ENCODE assay signal across 8 cellular contexts in the genomic region with DNA sequence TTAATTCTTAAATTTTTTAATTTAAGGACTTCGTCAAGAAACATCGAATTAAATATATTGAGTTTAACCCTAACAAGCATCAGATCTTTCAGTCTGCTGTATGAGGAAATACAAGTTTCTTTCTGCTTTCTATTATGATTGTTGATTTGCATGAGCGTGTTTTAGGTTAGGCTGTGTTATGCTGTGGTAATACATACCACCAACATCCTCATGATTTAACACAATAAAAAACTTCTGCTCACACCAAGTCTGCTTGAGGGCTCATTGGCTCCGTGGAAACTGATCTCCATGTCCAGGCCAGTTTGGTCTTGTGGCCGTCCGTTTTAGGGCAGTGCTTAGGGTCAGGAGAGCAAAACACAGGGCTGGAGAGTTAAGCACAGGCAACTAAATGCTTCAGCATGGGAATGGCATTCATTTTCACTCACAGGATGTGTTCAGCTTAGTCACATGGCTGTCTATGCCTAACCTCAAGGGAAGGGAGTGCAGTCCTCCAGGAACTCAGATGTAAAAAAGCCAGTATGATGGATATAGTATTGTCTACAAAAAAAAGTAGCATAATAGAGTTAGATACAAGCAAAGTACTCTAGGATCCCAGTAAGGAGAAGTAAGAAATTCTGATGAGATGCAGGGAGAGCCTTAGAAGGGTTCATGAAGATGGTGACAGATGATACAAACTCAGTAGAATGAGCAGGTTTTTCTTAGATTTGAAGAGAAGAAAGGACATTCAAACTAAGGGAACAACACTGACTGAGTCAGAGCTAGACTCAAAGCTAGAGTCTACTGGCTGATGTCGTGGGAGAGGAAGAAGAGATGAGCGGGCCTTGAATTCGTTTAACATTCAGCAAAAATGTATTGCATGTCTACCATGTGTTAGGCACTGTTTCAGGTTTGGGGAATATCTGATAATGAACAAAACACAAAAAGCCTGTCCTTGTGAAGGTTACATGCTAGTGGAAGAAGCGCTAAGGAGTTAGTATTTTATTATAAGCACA. TPM values are rescaled to one million over a fixed set of nuclear protein-coding genes. Genes with fewer than 3 reads are reported as not detected.
DNase-seq lines count a peak whose midpoint lies in the region; ATAC-seq, FAIRE-seq and TF ChIP-seq lines count a peak whose summit lies in the region.
"Had no signal": no experiment of that assay in that cellular context is flagged by ENCODE, and none has a peak within 500 bp of the region (broad histone marks: within the 10 kb centered on the region; RNA-seq: fewer than 3 reads in every experiment).

No MANE protein-coding gene starts in this region.

- H3K27ac ChIP-seq in skin epidermis (peak overlapping the region in 12 of 21 experiments; percentile 3 to 57 (median 18)), esophagus muscularis mucosa (replicated peaks in 1 of 4) (no peak overlapping the region)

- ATAC-seq in GM19452 (IDR thresholded peaks at IDR 0.05; ENCODE audit: unreplicated experiment) (no peak), HG02610 (IDR thresholded peaks at IDR 0.05; ENCODE audit: unreplicated experiment) (no peak)

- H3K27me3 ChIP-seq in esophagus muscularis mucosa = no peaks in the 10 kb centered on the region

- no peak for TF ChIP-seq EP300 in esophagus muscularis mucosa (IDR thresholded peaks at IDR 0.05)

- peak overlapping the region; percentile 52 for H3K27ac Mint-ChIP-seq in T-helper 2 cell treated with Interferon-gamma antibody and Interleukin-4, amounts not matched to agents 5 μg/mL and 100 μg/mL, for 36 hours

- 72% methylated on average over 10 of the region's 10 CpGs for WGBS in esophagus muscularis mucosa

- TF ChIP-seq POLR2A in H54 (IDR thresholded peaks at IDR 0.05; ENCODE audit: low read depth, low read length) = no peak
- TF ChIP-seq POLR2A in esophagus muscularis mucosa (IDR thresholded peaks at IDR 0.05; ENCODE audit: low read depth) = no peak

- H3K9me3 Mint-ChIP-seq in T-helper 2 cell treated with Interferon-gamma antibody and Interleukin-4, amounts not matched to agents 5 μg/mL and 100 μg/mL, for 36 hours = no peaks in the 10 kb centered on the region

- intact Hi-C loops in esophagus muscularis mucosa (cut with DNase I) = no loop called here

- H3K9me3 ChIP-seq in esophagus muscularis mucosa = no peaks in the 10 kb centered on the region

- H3K4me3 ChIP-seq in skin epidermis (no peak overlapping the region), esophagus muscularis mucosa (no peak overlapping the region)

- peak overlapping the region; percentile 16 for H3K4me3 Mint-ChIP-seq in T-helper 2 cell treated with Interferon-gamma antibody and Interleukin-4, amounts not matched to agents 5 μg/mL and 100 μg/mL, for 36 hours

- H3K4me1 ChIP-seq in esophagus muscularis mucosa = peaks cover 55 to 86% (median 84%) of the 10 kb centered on the region in 4 donors

- no peak for TF ChIP-seq CTCF in esophagus muscularis mucosa (IDR thresholded peaks at IDR 0.05)

- no peaks in the 10 kb centered on the region for H3K27me3 Mint-ChIP-seq in T-helper 2 cell treated with Interferon-gamma antibody and Interleukin-4, amounts not matched to agents 5 μg/mL and 100 μg/mL, for 36 hours (ENCODE audit: low read depth)

- peaks cover 3% of the 10 kb centered on the region for H3K36me3 Mint-ChIP-seq in T-helper 2 cell treated with Interferon-gamma antibody and Interleukin-4, amounts not matched to agents 5 μg/mL and 100 μg/mL, for 36 hours (ENCODE audit: low read depth)

- FAIRE-seq in H54 (lab: Jason Lieb, UNC) = peak; percentile 99

- DNase-seq in H54 (ENCODE audit: insufficient read length, low spot score) (no peak), fibroblast of the conjunctiva (ENCODE audit: low read depth) (peak; percentile 46), esophagus muscularis mucosa (ENCODE audit: extremely low spot score) (no peak)
- DNase-seq in T-helper 2 cell treated with Interferon-gamma antibody and Interleukin-4, amounts not matched to agents 5 μg/mL and 100 μg/mL, for 36 hours (ENCODE audit: low spot score) = no peak
- DNase-seq: NCI-H446 had no signal

- H3K36me3 ChIP-seq in esophagus muscularis mucosa = peaks cover 0 to 16% (median 14%) of the 10 kb centered on the region in 4 donors

- peaks cover 36% of the 10 kb centered on the region for H3K4me1 Mint-ChIP-seq in T-helper 2 cell treated with Interferon-gamma antibody and Interleukin-4, amounts not matched to agents 5 μg/mL and 100 μg/mL, for 36 hours (ENCODE audit: low read depth)

RNA-seq across cellular contexts. Expression of a gene that starts 16.3 kb away (rescaled TPM):
- total RNA-seq in esophagus muscularis mucosa = 10 to 100 TPM; 57.4 to 78.1 (median 68.1) TPM

Comparison
In these comparisons a context has a peak if more than half of its experiments do, and no peak if none do; other contexts are left out.
1. H3K27ac ChIP-seq: peak in skin epidermis (12 of 21); none in esophagus muscularis mucosa (0 of 4).